In genomic region chr5:37900692-37901091, GRCh38 we compare ENCODE assay signal across 10 cellular contexts.
A peak's percentile ranks its signal among the peaks of the same experiment; 100 is the strongest.
DNase-seq lines count a peak whose midpoint lies in the region; ATAC-seq, FAIRE-seq and TF ChIP-seq lines count a peak whose summit lies in the region.
"Had no signal": no experiment of that assay in that cellular context is flagged by ENCODE, and none has a peak within 500 bp of the region (broad histone marks: within the 10 kb centered on the region; RNA-seq: fewer than 3 reads in every experiment).

No MANE protein-coding gene starts in this region.

- no peaks in the 10 kb centered on the region for H3K36me3 Mint-ChIP-seq in MCF 10A (ENCODE audit: insufficient read depth, unreplicated experiment)

- H3K27me3 Mint-ChIP-seq in MCF 10A (ENCODE audit: insufficient read depth, unreplicated experiment), result no peaks in the 10 kb centered on the region

- H2AFZ ChIP-seq in SK-N-SH (ENCODE audit: low read depth), result no peak overlapping the region

- TF ChIP-seq RAD21 in SK-N-SH (IDR thresholded peaks at IDR 0.05; ENCODE audit: low read length), result peak; percentile 35; the same call in 1 of the 2 replicates

- H3K9ac ChIP-seq in SK-N-SH, result no peak overlapping the region

- H3K36me3 ChIP-seq in breast epithelium (no peaks in the 10 kb centered on the region), SK-N-SH (replicated peaks in 1 of 2; ENCODE audit: control insufficient read depth in 1 of 2, insufficient read depth in 2 of 2, low read length in 1 of 2) (no peaks in the 10 kb centered on the region), left ventricle myocardium inferior (no peaks in the 10 kb centered on the region), left lung (no peaks in the 10 kb centered on the region)

- CTCF ChIA-PET in MCF 10A (lab: Yijun Ruan, JAX) (no interaction called here), SK-N-SH (lab: Yijun Ruan, JAX) (no interaction called here)

- H3K4me3 ChIP-seq in breast epithelium (no peak overlapping the region), SK-N-SH (ENCODE audit: low read depth in 2 of 2, low read length in 1 of 2) (no peak overlapping the region), left ventricle myocardium inferior (no peak overlapping the region), left lung (no peak overlapping the region)
- H3K4me3 ChIP-seq: skin epidermis had no signal

- DNase-seq in MCF 10A (ENCODE audit: unreplicated experiment) (peak; percentile 56), breast epithelium (ENCODE audit: low spot score in 2 of 2) (no peak), SK-N-SH (peak; percentile 4), left ventricle myocardium inferior (peak; percentile 79), urothelium cell line (ENCODE audit: low spot score) (peak; percentile 34), NCI-H2227 (lab: John Stamatoyannopoulos, UW; ENCODE audit: unreplicated experiment) (no peak), left lung (no peak)

- no peaks in the 10 kb centered on the region for H3K9me3 ChIP-seq in breast epithelium
- H3K9me3 ChIP-seq in SK-N-SH, result no peaks in the 10 kb centered on the region
- no peaks in the 10 kb centered on the region for H3K9me3 ChIP-seq in left ventricle myocardium inferior (replicated peaks)
- H3K9me3 ChIP-seq in left lung, result no peaks in the 10 kb centered on the region

- TF ChIP-seq CTCF in MCF 10A (IDR thresholded peaks at IDR 0.05; ENCODE audit: unreplicated experiment) (no peak), breast epithelium (IDR thresholded peaks at IDR 0.05) (no peak), SK-N-SH (IDR thresholded peaks at IDR 0.05) (peak; percentile 38; the same call in 1 of the 2 replicates), left ventricle myocardium inferior (IDR thresholded peaks at IDR 0.05; ENCODE audit: borderline replicate concordance) (peak; percentile 36), left lung (IDR thresholded peaks at IDR 0.05) (no peak)

- H3F3A ChIP-seq in SK-N-SH (replicated peaks; ENCODE audit: insufficient read depth), result no peaks in the 10 kb centered on the region

- intact Hi-C loops in MCF 10A (cut with micrococcal nuclease) (loop anchor here (1.0 kb wide), 1 partner anchor 63 kb away; no protein-coding TSS in a partner anchor), breast epithelium (cut with DNase I; ENCODE audit: low total_unique reads) (no loop called here), left ventricle myocardium inferior (cut with micrococcal nuclease) (no loop called here), left lung (cut with DNase I) (no loop called here)

- H3K27ac Mint-ChIP-seq in MCF 10A (ENCODE audit: low read depth, unreplicated experiment), result no peak overlapping the region

- no peak for TF ChIP-seq EP300 in SK-N-SH (IDR thresholded peaks at IDR 0.05; ENCODE audit: borderline replicate concordance in 1 of 2, low read depth in 1 of 2, low read length in 1 of 2)

- H3K4me3 Mint-ChIP-seq in MCF 10A (ENCODE audit: unreplicated experiment), result no peak overlapping the region

- POLR2A ChIA-PET in MCF 10A (lab: Yijun Ruan, JAX) (interaction anchor here (1.2 kb wide), 1 partner anchor 67 kb away, joined by 3 read pairs; no protein-coding TSS in a partner anchor), SK-N-SH (lab: Yijun Ruan, JAX) (no interaction called here)

- H3K9me2 ChIP-seq in SK-N-SH, result no peaks in the 10 kb centered on the region

- H3K27ac ChIP-seq in breast epithelium (no peak overlapping the region), SK-N-SH (ENCODE audit: low read depth in 2 of 2, low read length in 1 of 2) (no peak overlapping the region), left ventricle myocardium inferior (replicated peaks) (no peak overlapping the region), left lung (no peak overlapping the region)
- H3K27ac ChIP-seq: skin epidermis had no signal

- WGBS in SK-N-SH (ENCODE audit: low lambda C conversion rate), result 9% methylated on average over 1 of the region's 1 CpG

- H3K4me1 ChIP-seq in breast epithelium (no peaks in the 10 kb centered on the region), SK-N-SH (ENCODE audit: control insufficient read depth in 1 of 2, insufficient read depth in 2 of 2, low read depth in 1 of 2, low read length in 1 of 2) (no peaks in the 10 kb centered on the region), left ventricle myocardium inferior (peaks cover 12% of the 10 kb centered on the region), left lung (no peaks in the 10 kb centered on the region)

- no peak for FAIRE-seq in urothelium cell line (lab: Jason Lieb, UNC)
- FAIRE-seq: TTC549 had no signal

- peaks cover 3% of the 10 kb centered on the region for H3K9me3 Mint-ChIP-seq in MCF 10A (ENCODE audit: unreplicated experiment)

- H3K79me2 ChIP-seq in SK-N-SH (ENCODE audit: insufficient read depth), result no peaks in the 10 kb centered on the region

- H3K4me1 Mint-ChIP-seq in MCF 10A (ENCODE audit: insufficient read depth, unreplicated experiment), result no peaks in the 10 kb centered on the region

- H3K27me3 ChIP-seq in breast epithelium, result no peaks in the 10 kb centered on the region
- peaks cover 9% of the 10 kb centered on the region; the same call in 1 of the 2 replicates for H3K27me3 ChIP-seq in SK-N-SH (ENCODE audit: insufficient read depth)
- H3K27me3 ChIP-seq in left ventricle myocardium inferior (ENCODE audit: low read depth), result no peaks in the 10 kb centered on the region
- no peaks in the 10 kb centered on the region for H3K27me3 ChIP-seq in left lung

- H3K4me2 ChIP-seq in SK-N-SH, result no peak overlapping the region

- ATAC-seq in left lung, result no peak
- ATAC-seq in GM19351 (IDR thresholded peaks at IDR 0.05; ENCODE audit: unreplicated experiment), result no peak

- no peak for TF ChIP-seq POLR2A in breast epithelium (IDR thresholded peaks at IDR 0.05)

- H4K20me1 ChIP-seq in SK-N-SH (ENCODE audit: insufficient read depth), result no peaks in the 10 kb centered on the region

- BruUV-seq in MCF 10A (replicated peaks; lab: Mats Ljungman, UMichigan), result no TSS peak

TF ChIP-seq in SK-N-SH, 30 proteins besides CTCF, POLR2A, EP300 and RAD21:
- TF ChIP-seq SMC3 (IDR thresholded peaks at IDR 0.05; ENCODE audit: low read depth, low read length) (peak; percentile 22), YY1 (IDR thresholded peaks at IDR 0.05; ENCODE audit: low read depth) (no peak)

Comparison
In these comparisons a context has a peak if more than half of its experiments do, and no peak if none do; other contexts are left out.
1. DNase-seq: peak in MCF 10A (single experiment), SK-N-SH (single experiment), left ventricle myocardium inferior (single experiment) and urothelium cell line (single experiment); none in breast epithelium (0 of 2), NCI-H2227 (single experiment) and left lung (0 of 2).
2. CTCF ChIP-seq: peak in SK-N-SH (single experiment) and left ventricle myocardium inferior (single experiment); none in MCF 10A (single experiment), breast epithelium (0 of 3) and left lung (0 of 2).